15 cellular contexts compared by ENCODE assay signal in the genomic region with DNA sequence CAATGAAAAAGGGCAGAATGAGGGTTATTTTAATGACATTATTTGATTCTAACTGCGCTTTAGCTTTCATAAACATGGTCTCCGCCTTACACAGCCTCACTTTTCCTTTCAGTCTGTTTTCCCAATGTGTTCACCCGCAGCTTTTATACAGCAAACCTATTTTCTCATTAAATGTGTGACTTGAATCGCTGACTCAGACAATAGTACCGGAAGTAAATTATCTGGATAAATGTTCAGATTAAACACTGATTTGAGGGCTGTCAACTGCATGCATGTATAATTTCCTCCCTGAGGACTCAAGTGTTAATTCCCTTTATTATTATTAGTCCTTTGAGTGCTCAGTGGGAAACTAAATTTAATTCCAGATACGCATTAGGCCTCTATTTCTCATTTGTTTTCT.
A peak's percentile ranks its signal among the peaks of the same experiment; 100 is the strongest.
DNase-seq lines count a peak whose midpoint lies in the region; ATAC-seq and TF ChIP-seq lines count a peak whose summit lies in the region.
"Had no signal": no experiment of that assay in that cellular context is flagged by ENCODE, and none has a peak within 500 bp of the region (broad histone marks: within the 10 kb centered on the region; RNA-seq: fewer than 3 reads in every experiment).

No MANE protein-coding gene starts in this region.

- TF ChIP-seq CTCF in H9 (conservative IDR thresholded peaks at IDR 0.05), result no peak
- no peak for TF ChIP-seq CTCF in Peyer's patch (IDR thresholded peaks at IDR 0.05)

- H3K18ac ChIP-seq in H9 (ENCODE audit: insufficient read length, low read depth, low read length), result no peak overlapping the region

- H3K4me1 ChIP-seq in H9 (ENCODE audit: insufficient read depth, low read length) (no peaks in the 10 kb centered on the region), Peyer's patch (no peaks in the 10 kb centered on the region)
- H3K4me1 ChIP-seq: BLaER1, HAP-1 had no signal

- H4K20me1 ChIP-seq in H9 (ENCODE audit: control insufficient read depth, insufficient read depth, insufficient read length), result no peaks in the 10 kb centered on the region
- H4K20me1 ChIP-seq: BLaER1 had no signal

- TF ChIP-seq POLR2A in Peyer's patch (IDR thresholded peaks at IDR 0.05), result no peak

- H3K9ac ChIP-seq in H9 (ENCODE audit: extremely low read depth, insufficient read length, low read length), result no peak overlapping the region
- H3K9ac ChIP-seq: BLaER1 had no signal

- no peaks in the 10 kb centered on the region for H3K23me2 ChIP-seq in H9 (ENCODE audit: insufficient read length, low read depth, low read length, poor library complexity, severe bottlenecking)

- no peak overlapping the region for H3K27ac ChIP-seq in H9 (ENCODE audit: insufficient read length, low read depth, low read length)
- H3K27ac ChIP-seq in Peyer's patch, result no peak overlapping the region
- H3K27ac ChIP-seq: BLaER1 had no signal

- H3K27ac Mint-ChIP-seq in H9, result 0 out of 7 replicates have a peak overlapping the region, but pooled peaks of 1 of the 3 experiments have one; percentile 45
- H3K27ac Mint-ChIP-seq: CD14-positive monocyte; CD4-positive, alpha-beta memory T cell had no signal

- peaks cover 2 to 3% of the 10 kb centered on the region in 2 experiments; a peak in 2 of 4 replicates for H3K4me1 Mint-ChIP-seq in H9
- H3K4me1 Mint-ChIP-seq: CD14-positive monocyte; CD4-positive, alpha-beta memory T cell had no signal

- no peak overlapping the region for H2BK12ac ChIP-seq in H9 (ENCODE audit: insufficient read length, low read depth, low read length)

- no peaks in the 10 kb centered on the region for H3K79me2 ChIP-seq in H9 (ENCODE audit: insufficient read depth, low read length)

- H3K23ac ChIP-seq in H9 (ENCODE audit: insufficient read length, low read depth, low read length), result no peak overlapping the region

- no peak overlapping the region for H2BK15ac ChIP-seq in H9 (ENCODE audit: low read depth, low read length)

- no peaks in the 10 kb centered on the region for H3K27me3 ChIP-seq in H9 (ENCODE audit: insufficient read depth, low read length)
- H3K27me3 ChIP-seq in Peyer's patch, result no peaks in the 10 kb centered on the region

- H3K4me3 ChIP-seq in Peyer's patch, result no peak overlapping the region
- H3K4me3 ChIP-seq: BLaER1, HAP-1 had no signal

- no peak overlapping the region for H2BK5ac ChIP-seq in H9 (ENCODE audit: insufficient read length, low read length)

- no peak overlapping the region for H2AK5ac ChIP-seq in H9 (ENCODE audit: insufficient read length, low read length)

- no peak overlapping the region for H4K5ac ChIP-seq in H9 (ENCODE audit: insufficient read length, low read depth, low read length)

- H3K27me3 Mint-ChIP-seq in H9 (ENCODE audit: low read depth), result no peaks in the 10 kb centered on the region
- H3K27me3 Mint-ChIP-seq: CD4-positive, alpha-beta memory T cell had no signal

- H3K4me2 ChIP-seq in H9 (ENCODE audit: insufficient read depth, insufficient read length, low read length), result no peak overlapping the region
- H3K4me2 ChIP-seq: BLaER1 had no signal

- no CpG with 5 or more reads among the region's 6 CpGs for whole genome bisulfite sequencing in H9 (ENCODE audit: extremely low coverage, insufficient read length, low lambda C conversion rate)

- H3K79me1 ChIP-seq in H9 (ENCODE audit: insufficient read depth, low read depth, low read length, poor library complexity, severe bottlenecking), result no peaks in the 10 kb centered on the region

- H3K9me3 Mint-ChIP-seq in H9, result no peaks in the 10 kb centered on the region
- H3K9me3 Mint-ChIP-seq: CD4-positive, alpha-beta memory T cell had no signal

- no peak overlapping the region for H2BK120ac ChIP-seq in H9 (ENCODE audit: low read depth, low read length, poor library complexity, severe bottlenecking)

- H3K56ac ChIP-seq in H9 (ENCODE audit: insufficient read length, low read depth, low read length), result no peak overlapping the region

- no peaks in the 10 kb centered on the region for H3K36me3 Mint-ChIP-seq in H9 (ENCODE audit: insufficient read depth in 1 of 3, low read depth in 3 of 3)
- H3K36me3 Mint-ChIP-seq: CD14-positive monocyte; CD4-positive, alpha-beta memory T cell had no signal

- no peak overlapping the region for H3K14ac ChIP-seq in H9 (ENCODE audit: insufficient read depth, low read length)

- no peak overlapping the region for H3K4me3 Mint-ChIP-seq in H9
- H3K4me3 Mint-ChIP-seq: CD14-positive monocyte; CD4-positive, alpha-beta memory T cell had no signal

- no peak overlapping the region for H4K91ac ChIP-seq in H9 (ENCODE audit: insufficient read length, low read depth, low read length)

- H2AFZ ChIP-seq in H9 (ENCODE audit: low read length), result peak overlapping the region; percentile 78

- H3T11ph ChIP-seq in H9 (ENCODE audit: low read length), result no peak overlapping the region

- no peak for DNase-seq in H9
- peak; percentile 34 for DNase-seq in NCI-H146 (lab: John Stamatoyannopoulos, UW)
- peak; percentile 4 for DNase-seq in NCI-H748 treated with DMSO at 0.1 percent for 48 hours (lab: John Stamatoyannopoulos, UW)
- DNase-seq in T-helper 2 cell, result no peak
- no peak for DNase-seq in Right ventricle myocardium inferior (ENCODE audit: missing footprints)
- no peak for DNase-seq in Peyer's patch
- DNase-seq: Calu3; CD4-positive, alpha-beta memory T cell; GOT3; KG1 had no signal

- H3K9me3 ChIP-seq in H9 (ENCODE audit: control insufficient read depth, low read depth, low read length) (no peaks in the 10 kb centered on the region), Peyer's patch (no peaks in the 10 kb centered on the region)
- H3K9me3 ChIP-seq: BLaER1, HAP-1 had no signal

- no peak overlapping the region for H3K4ac ChIP-seq in H9 (ENCODE audit: low read depth, low read length)

- no peak overlapping the region for H2BK20ac ChIP-seq in H9 (ENCODE audit: low read depth, low read length, poor library complexity, severe bottlenecking)

- H4K8ac ChIP-seq in H9 (replicated peaks; ENCODE audit: insufficient read length, low read depth, low read length), result no peak overlapping the region

- no peak for ATAC-seq in Right ventricle myocardium inferior
- ATAC-seq in GM21423 (IDR thresholded peaks at IDR 0.05; ENCODE audit: unreplicated experiment), result no peak
- ATAC-seq: HepG2 had no signal

- no peaks in the 10 kb centered on the region for H3K36me3 ChIP-seq in Peyer's patch
- H3K36me3 ChIP-seq: BLaER1, HAP-1 had no signal

- intact Hi-C loops in Right ventricle myocardium inferior (cut with DNase I), result no loop called here

Comparison
In these comparisons a context has a peak if more than half of its experiments do, and no peak if none do; other contexts are left out.
1. DNase-seq: peak in NCI-H146 (single experiment) and NCI-H748 treated with DMSO at 0.1 percent for 48 hours (single experiment); none in H9 (single experiment), T-helper 2 cell (0 of 5), Right ventricle myocardium inferior (single experiment) and Peyer's patch (0 of 3).